Comparison of ENCODE assay signal across 8 cellular contexts in genomic region chr13:110715395-110716234, GRCh38. TPM values are rescaled to one million over a fixed set of nuclear protein-coding genes. Genes with fewer than 3 reads are reported as not detected.
A peak's percentile ranks its signal among the peaks of the same experiment; 100 is the strongest.
DNase-seq lines count a peak whose midpoint lies in the region; ATAC-seq and TF ChIP-seq lines count a peak whose summit lies in the region.

No MANE protein-coding gene starts in this region.

- peaks cover 35% of the 10 kb centered on the region for H3K4me1 Mint-ChIP-seq in activated T-cell treated with anti-CD3 and anti-CD28 coated beads, Interleukin-2, amount 50 U/mL, for 4 hours (ENCODE audit: low read depth)

- H3K9ac ChIP-seq in PC-3 (ENCODE audit: low read length) = peak overlapping the region; percentile 93
- peak overlapping the region; percentile 92 to 99 for H3K9ac ChIP-seq in mucosa of rectum (ENCODE audit: low read depth in 1 of 2, low read length in 2 of 2)

- DNase-seq in DMS53 treated with DMSO at 0.1 percent for 48 hours (lab: John Stamatoyannopoulos, UW; ENCODE audit: unreplicated experiment) (peak; percentile 76), KBM-7 (peak; percentile 100), PC-3 (peak; percentile 96), erythroblast (lab: John Stamatoyannopoulos, UW) (peak; percentile 99)
- peak; percentile 92 for DNase-seq in activated T-cell treated with anti-CD3 and anti-CD28 coated beads, Interleukin-2, amount 50 U/mL, for 4 hours
- peak; percentile 90 to 95 for DNase-seq in stimulated activated CD8-positive, alpha-beta memory T cell treated with anti-CD3 and anti-CD28 coated beads, Interleukin-4, amount 100 ng/mL, for 4 hours (ENCODE audit: low read depth in 2 of 2, low spot score in 1 of 2)

- peak overlapping the region; percentile 96 for H3K4me2 ChIP-seq in PC-3 (ENCODE audit: low read length)

- TF ChIP-seq POLR2A in erythroblast (IDR thresholded peaks at IDR 0.05; ENCODE audit: low read length) = peak; percentile 14

- H3K9me3 Mint-ChIP-seq in activated T-cell treated with anti-CD3 and anti-CD28 coated beads, Interleukin-2, amount 50 U/mL, for 4 hours = no peaks in the 10 kb centered on the region

- H3K27me3 ChIP-seq in PC-3 (ENCODE audit: low read length) (no peaks in the 10 kb centered on the region), mucosa of rectum (ENCODE audit: control insufficient read depth in 2 of 2, insufficient read depth in 2 of 2, low read length in 2 of 2) (no peaks in the 10 kb centered on the region)

- H3K4me1 ChIP-seq in PC-3 (ENCODE audit: insufficient read depth, low read length) (peaks cover 8% of the 10 kb centered on the region), mucosa of rectum (ENCODE audit: control insufficient read depth in 2 of 2, insufficient read depth in 2 of 2, low read length in 2 of 2) (peaks cover 17 to 21% of the 10 kb centered on the region in 2 donors)

- H2AFZ ChIP-seq in PC-3 (ENCODE audit: low read length) = peak overlapping the region; percentile 81

- in situ Hi-C loops in KBM-7 (cut with MboI; ENCODE audit: low pct_unique_long_range_greater_than_20kb, low sequenced_read_pairs) = no loop called here

- H3K36me3 ChIP-seq in PC-3 (ENCODE audit: low read depth, low read length) (peaks cover 3% of the 10 kb centered on the region; the same call in 1 of the 2 replicates), mucosa of rectum (ENCODE audit: control insufficient read depth in 2 of 2, insufficient read depth in 2 of 2, low read length in 2 of 2) (peaks cover 7 to 13% of the 10 kb centered on the region in 2 donors)

- CTCF ChIA-PET in PC-3 (lab: Charles Lee) = interaction anchor here (0.6 to 0.7 kb wide), 3 partner anchors 30 to 260 kb away, joined by 3 to 5 read pairs (median 3); no protein-coding TSS in a partner anchor

- H3K79me2 ChIP-seq in PC-3 (ENCODE audit: low read length) = peaks cover 65% of the 10 kb centered on the region

- no peaks in the 10 kb centered on the region for H3K9me2 ChIP-seq in PC-3 (replicated peaks; ENCODE audit: low read length)

- H3K4me3 ChIP-seq in PC-3 (ENCODE audit: low read length) (peak overlapping the region; percentile 99), mucosa of rectum (ENCODE audit: low read length in 2 of 2) (peak overlapping the region; percentile 95 to 99)

- peaks cover 7% of the 10 kb centered on the region for H3K36me3 Mint-ChIP-seq in activated T-cell treated with anti-CD3 and anti-CD28 coated beads, Interleukin-2, amount 50 U/mL, for 4 hours (ENCODE audit: insufficient read depth)

- TSS peak; percentile 48 for BruUV-seq in PC-3 (replicated peaks; lab: Mats Ljungman, UMichigan)

- H3K27ac ChIP-seq in PC-3 (ENCODE audit: low read length) (peak overlapping the region; percentile 48), mucosa of rectum (ENCODE audit: low read depth in 2 of 2, low read length in 2 of 2) (peak overlapping the region; percentile 100)

- intact Hi-C loops in PC-3 (cut with micrococcal nuclease) = loop anchor here (1.0 to 2.0 kb wide), 3 partner anchors 104 to 199 kb away; partner anchors contain the start of gene ANKRD10

- no peaks in the 10 kb centered on the region for H3K27me3 Mint-ChIP-seq in activated T-cell treated with anti-CD3 and anti-CD28 coated beads, Interleukin-2, amount 50 U/mL, for 4 hours (ENCODE audit: low read depth)

- no peaks in the 10 kb centered on the region for H3F3A ChIP-seq in PC-3 (ENCODE audit: low read length, unreplicated experiment)

- peak overlapping the region; percentile 98 for H3K4me3 Mint-ChIP-seq in activated T-cell treated with anti-CD3 and anti-CD28 coated beads, Interleukin-2, amount 50 U/mL, for 4 hours

- POLR2A ChIA-PET in PC-3 (lab: Charles Lee; ENCODE audit: unreplicated experiment) = interaction anchor here (0.5 to 0.6 kb wide), 3 partner anchors 10 to 468 kb away, joined by 7 to 14 read pairs (median 9); partner anchors contain the start of gene CARS2

- peak; percentile 19; the same call in 1 of the 2 replicates for TF ChIP-seq CTCF in PC-3 (conservative IDR thresholded peaks at IDR 0.05; ENCODE audit: low read depth, low read length)

- peaks cover 18% of the 10 kb centered on the region; the same call in 1 of the 2 replicates for H4K20me1 ChIP-seq in PC-3 (ENCODE audit: low read length)

- peak; percentile 58 for ATAC-seq in GM21723 (IDR thresholded peaks at IDR 0.05; ENCODE audit: unreplicated experiment)
- ATAC-seq in PC-3 = peak; percentile 62
- peak; percentile 63 to 67 for ATAC-seq in activated T-cell treated with anti-CD3 and anti-CD28 coated beads, Interleukin-2, amount 50 U/mL, for 4 hours

- H3K9me3 ChIP-seq in PC-3 (ENCODE audit: low read length) = no peaks in the 10 kb centered on the region
- no peaks in the 10 kb centered on the region for H3K9me3 ChIP-seq in mucosa of rectum (ENCODE audit: control insufficient read depth in 2 of 2, low read length in 2 of 2)

RNA-seq across cellular contexts. Expression of gene ING1, which starts 2.1 kb away (rescaled TPM):
- 17.9 and 20.8 TPM in 2 replicates for total RNA-seq in PC-3 (2014; rRNA removed)
- total RNA-seq in activated T-cell treated with anti-CD3 and anti-CD28 coated beads, Interleukin-2, amount 50 U/mL, for 4 hours = 10 to 100 TPM; 16.9 to 17.7 (median 17.5) TPM

RNA-seq across cellular contexts. Expression of gene CARS2, which starts 9.7 kb away (rescaled TPM):
- total RNA-seq in PC-3 (2014; rRNA removed) = 70.9 and 72.9 TPM in 2 replicates
- total RNA-seq in activated T-cell treated with anti-CD3 and anti-CD28 coated beads, Interleukin-2, amount 50 U/mL, for 4 hours = 10 to 100 TPM; 72.6 to 97.4 (median 80.3) TPM

Comparison
In these comparisons a context has a peak if more than half of its experiments do, and no peak if none do; other contexts are left out.
1. Peak in every context shown above with its lines: DNase-seq, ATAC-seq, H3K4me3 ChIP-seq and H3K27ac ChIP-seq.